Comparison of ENCODE assay signal across 7 cellular contexts in genomic region chr7:76600650-76601049, GRCh38. TPM values are rescaled to one million over a fixed set of nuclear protein-coding genes. Genes with fewer than 3 reads are reported as not detected.
DNase-seq lines count a peak whose midpoint lies in the region; ATAC-seq, FAIRE-seq and TF ChIP-seq lines count a peak whose summit lies in the region.
"Not testable (repeated sequence)": the region's sequence is repeated elsewhere in the genome, so short reads cannot be mapped to it uniquely, and the experiment has no call there.

No MANE protein-coding gene starts in this region.

- not testable (repeated sequence) for BruUV-seq in Caco-2 (replicated peaks; lab: Mats Ljungman, UMichigan); HepG2 (replicated peaks; lab: Mats Ljungman, UMichigan)

- not testable (repeated sequence) for H3F3A ChIP-seq in smooth muscle cell (ENCODE audit: low read depth)

- not testable (repeated sequence) for H3K4me2 ChIP-seq in Karpas-422 (ENCODE audit: low read depth, low read length, poor library complexity, severe bottlenecking); HepG2 (ENCODE audit: low read depth, low read length); smooth muscle cell

- not testable (repeated sequence) for TF ChIP-seq EP300 in HepG2 (IDR thresholded peaks at IDR 0.05; ENCODE audit: low read depth in 2 of 2, low read length in 2 of 2); HepG2 (CRISPR knock-in tag; IDR thresholded peaks at IDR 0.05; ENCODE audit: borderline replicate concordance)

- H3K27ac ChIP-seq in Karpas-422 (ENCODE audit: low read length) (peak overlapping the region; percentile 40; the same call in 1 of the 2 replicates), HepG2 (ENCODE audit: extremely low read length, insufficient read depth, low read length) (peak overlapping the region; percentile 40), smooth muscle cell (ENCODE audit: low read depth) (peak overlapping the region; percentile 44)
- H3K27ac ChIP-seq in endodermal cell (ENCODE audit: low read depth, low read length) = not testable (repeated sequence)

- not testable (repeated sequence) for H2AFZ ChIP-seq in Karpas-422 (ENCODE audit: low read length); HepG2 (ENCODE audit: low read length); smooth muscle cell (ENCODE audit: low read depth)

- H3K9me3 Mint-ChIP-seq in Caco-2 (ENCODE audit: unreplicated experiment); activated CD8-positive, alpha-beta T cell treated with anti-CD3 and anti-CD28 coated beads for 36 hours; activated naive CD8-positive, alpha-beta T cell (ENCODE audit: low read depth); endodermal cell: not testable (repeated sequence)

- H3K79me2 ChIP-seq in Karpas-422 (ENCODE audit: low read length) = peaks cover 20% of the 10 kb centered on the region; the same call in 1 of the 2 replicates
- not testable (repeated sequence) for H3K79me2 ChIP-seq in HepG2 (ENCODE audit: insufficient read depth, low read length); smooth muscle cell (ENCODE audit: low read depth)

- not testable (repeated sequence) for H3K9me2 ChIP-seq in Karpas-422 (replicated peaks; ENCODE audit: insufficient read depth, low read length)

- H3K27me3 ChIP-seq in Caco-2 (replicated peaks; ENCODE audit: control insufficient read depth, insufficient read depth, low read length); Karpas-422 (ENCODE audit: low read length); endodermal cell (ENCODE audit: control insufficient read depth, insufficient read depth, low read length, poor library complexity, severe bottlenecking); HepG2 (ENCODE audit: control insufficient read depth in 1 of 2, insufficient read depth in 2 of 2, low read length in 2 of 2); smooth muscle cell (ENCODE audit: low read depth): not testable (repeated sequence)

- H3K9me3 ChIP-seq in Caco-2; Karpas-422 (ENCODE audit: low read length); endodermal cell (ENCODE audit: control insufficient read depth, low read length); HepG2 (ENCODE audit: low read length); smooth muscle cell (replicated peaks; ENCODE audit: low read depth): not testable (repeated sequence)

- TF ChIP-seq CTCF in Caco-2 (IDR thresholded peaks at IDR 0.05; ENCODE audit: insufficient read depth in 1 of 2, low read depth in 1 of 2, low read length in 1 of 2, severe bottlenecking in 1 of 2, unreplicated experiment in 1 of 2); activated CD8-positive, alpha-beta T cell treated with anti-CD3 and anti-CD28 coated beads for 36 hours (IDR thresholded peaks at IDR 0.05); endodermal cell (conservative IDR thresholded peaks at IDR 0.05); HepG2 (CRISPR knock-in tag; IDR thresholded peaks at IDR 0.05); smooth muscle cell (IDR thresholded peaks at IDR 0.05; ENCODE audit: borderline replicate concordance, insufficient read depth, poor library complexity, severe bottlenecking): not testable (repeated sequence)

- intact Hi-C loops in Caco-2 (cut with micrococcal nuclease; ENCODE audit: unreplicated experiment); activated CD8-positive, alpha-beta T cell treated with anti-CD3 and anti-CD28 coated beads for 36 hours (cut with micrococcal nuclease); HepG2 (cut with micrococcal nuclease; ENCODE audit: unreplicated experiment): not testable (repeated sequence)

- not testable (repeated sequence) for H3K4me1 ChIP-seq in Caco-2; endodermal cell (ENCODE audit: control insufficient read depth, insufficient read depth, low read length); smooth muscle cell (ENCODE audit: low read depth)
- H3K4me1 ChIP-seq in Karpas-422 (ENCODE audit: low read length) (peaks cover 21% of the 10 kb centered on the region), HepG2 (ENCODE audit: insufficient read depth, low read length) (peaks cover 10% of the 10 kb centered on the region)

- ATAC-seq in activated CD8-positive, alpha-beta T cell treated with anti-CD3 and anti-CD28 coated beads for 36 hours = not testable (repeated sequence)
- peak; percentile 23; the same call in 2 of the 3 replicates for ATAC-seq in HepG2

- WGBS in endodermal cell (ENCODE audit: insufficient coverage in 1 of 2, insufficient read length in 1 of 2), 2 experiments = 83 to 99% methylated on average over 1 to 3 of the region's 3 CpGs
- 79% methylated on average over 3 of the region's 3 CpGs for WGBS in HepG2 (ENCODE audit: low lambda C conversion rate)
- over 99% methylated on average over 3 of the region's 3 CpGs for WGBS in smooth muscle cell (ENCODE audit: low lambda C conversion rate)

- H3K36me3 Mint-ChIP-seq in Caco-2 (ENCODE audit: insufficient read depth, unreplicated experiment) = peaks cover 11% of the 10 kb centered on the region
- not testable (repeated sequence) for H3K36me3 Mint-ChIP-seq in activated CD8-positive, alpha-beta T cell treated with anti-CD3 and anti-CD28 coated beads for 36 hours (ENCODE audit: low read depth); activated naive CD8-positive, alpha-beta T cell; endodermal cell (ENCODE audit: low read depth)

- H3K4me1 Mint-ChIP-seq in Caco-2 (ENCODE audit: low read depth, unreplicated experiment) = not testable (repeated sequence)
- peaks cover 37% of the 10 kb centered on the region for H3K4me1 Mint-ChIP-seq in activated CD8-positive, alpha-beta T cell treated with anti-CD3 and anti-CD28 coated beads for 36 hours (ENCODE audit: low read depth)
- peaks cover 29% of the 10 kb centered on the region for H3K4me1 Mint-ChIP-seq in activated naive CD8-positive, alpha-beta T cell (ENCODE audit: low read depth)
- H3K4me1 Mint-ChIP-seq in endodermal cell = peaks cover 11% of the 10 kb centered on the region

- not testable (repeated sequence) for TF ChIP-seq RAD21 in HepG2 (CRISPR knock-in tag; IDR thresholded peaks at IDR 0.05)

- H3K27ac Mint-ChIP-seq in Caco-2 (ENCODE audit: unreplicated experiment) (peak overlapping the region; percentile 79), endodermal cell (peak overlapping the region; percentile 50)
- H3K27ac Mint-ChIP-seq in activated CD8-positive, alpha-beta T cell treated with anti-CD3 and anti-CD28 coated beads for 36 hours = peak overlapping the region; percentile 84
- H3K27ac Mint-ChIP-seq in activated naive CD8-positive, alpha-beta T cell = peak overlapping the region; percentile 50

- CTCF ChIA-PET in Caco-2 (lab: Charles Lee); activated CD8-positive, alpha-beta T cell treated with anti-CD3 and anti-CD28 coated beads for 36 hours (lab: Charles Lee); HepG2 (lab: Yijun Ruan, JAX; ENCODE audit: low intra/inter-chr PET ratio, low total read pairs): not testable (repeated sequence)

- not testable (repeated sequence) for FAIRE-seq in HepG2 (lab: Jason Lieb, UNC)

- in situ Hi-C loops in HepG2 (cut with HindIII; ENCODE audit: extremely low pct_ligation_motif_present, low pct_unique_long_range_greater_than_20kb) = not testable (repeated sequence)

- not testable (repeated sequence) for TF ChIP-seq POLR2A in HepG2 (IDR thresholded peaks at IDR 0.05; ENCODE audit: insufficient read depth in 1 of 2, low read depth in 2 of 2, low read length in 2 of 2)

- not testable (repeated sequence) for H3K27me3 Mint-ChIP-seq in Caco-2 (ENCODE audit: insufficient read depth, unreplicated experiment); activated CD8-positive, alpha-beta T cell treated with anti-CD3 and anti-CD28 coated beads for 36 hours; activated naive CD8-positive, alpha-beta T cell; endodermal cell (ENCODE audit: insufficient read depth)

- H3K36me3 ChIP-seq in Caco-2 (ENCODE audit: control insufficient read depth, insufficient read depth, low read length); Karpas-422 (ENCODE audit: insufficient read depth, low read length); endodermal cell (ENCODE audit: control insufficient read depth, insufficient read depth, low read length); HepG2 (replicated peaks in 1 of 2; ENCODE audit: control insufficient read depth in 1 of 2, insufficient read depth in 2 of 2, low read length in 2 of 2); smooth muscle cell (ENCODE audit: low read depth): not testable (repeated sequence)

- H4K20me1 ChIP-seq in Karpas-422 (ENCODE audit: insufficient read depth, low read depth, low read length); HepG2 (ENCODE audit: insufficient read depth, low read length); smooth muscle cell (ENCODE audit: low read depth): not testable (repeated sequence)

- not testable (repeated sequence) for DNase-seq in Caco-2; Karpas-422; activated CD8-positive, alpha-beta T cell treated with anti-CD3 and anti-CD28 coated beads for 36 hours; endodermal cell; HepG2 (ENCODE audit: low spot score); smooth muscle cell (lab: John Stamatoyannopoulos, UW; ENCODE audit: unreplicated experiment)

- POLR2A ChIA-PET in Caco-2 (lab: Charles Lee); activated CD8-positive, alpha-beta T cell treated with anti-CD3 and anti-CD28 coated beads for 36 hours (lab: Charles Lee); HepG2 (lab: Yijun Ruan, JAX): not testable (repeated sequence)

- not testable (repeated sequence) for H3K4me3 Mint-ChIP-seq in Caco-2 (ENCODE audit: unreplicated experiment); activated CD8-positive, alpha-beta T cell treated with anti-CD3 and anti-CD28 coated beads for 36 hours; activated naive CD8-positive, alpha-beta T cell; endodermal cell

- not testable (repeated sequence) for H3K4me3 ChIP-seq in Caco-2 (ENCODE audit: low read depth, low read length); Karpas-422 (ENCODE audit: low read length); endodermal cell (ENCODE audit: low read length); HepG2 (replicated peaks in 1 of 3; ENCODE audit: insufficient read depth in 1 of 3, low read depth in 2 of 3, low read length in 3 of 3); smooth muscle cell

- not testable (repeated sequence) for H3K9ac ChIP-seq in Karpas-422 (ENCODE audit: low read length); endodermal cell (ENCODE audit: extremely low read depth, low read length, poor library complexity, severe bottlenecking); HepG2 (ENCODE audit: insufficient read depth, low read depth, low read length); smooth muscle cell (ENCODE audit: low read depth)

RNA-seq across cellular contexts. Expression of gene POMZP3, which starts 26.4 kb away (rescaled TPM):
- total RNA-seq in Caco-2 (2022) (16.5 and 23.8 TPM in 2 replicates), endodermal cell (10 to 100 TPM in 1 of 2 donors, 1 to 10 TPM in 1; 8.2 to 13.3 TPM), HepG2 (2016; rRNA removed; fragmentation: Illumina TruSeq; extraction: Trizol) (2.2 and 3.5 TPM in 2 replicates), smooth muscle cell (0.45 TPM in 1 of 2 replicates, not detected in the other)
- 1.4 and 3.0 TPM in 2 replicates for total RNA-seq in Karpas-422 (2014; rRNA removed; shearing (Covaris generic); ENCODE audit: low replicate concordance)
- 10 to 100 TPM; 14.3 to 16.3 TPM for total RNA-seq in activated CD8-positive, alpha-beta T cell treated with anti-CD3 and anti-CD28 coated beads for 36 hours
- polyA plus RNA-seq in endodermal cell (2013, experiment 1 of 2) = 12.5 TPM
- 12.5 TPM for polyA plus RNA-seq in endodermal cell (2013, experiment 2 of 2)
- total RNA-seq in HepG2 (2016; cell fraction: cytosol; rRNA removed; fragmentation: Illumina TruSeq; extraction: Trizol; ENCODE audit: low read depth) = 4.3 and 5.0 TPM in 2 replicates
- total RNA-seq in HepG2 (2016; cell fraction: insoluble cytoplasmic fraction; rRNA removed; fragmentation: Illumina TruSeq; extraction: Trizol) = 2.6 and 3.8 TPM in 2 replicates
- 4.0 and 6.2 TPM in 2 replicates for total RNA-seq in HepG2 (2016; cell fraction: membrane; rRNA removed; fragmentation: Illumina TruSeq; extraction: Trizol)
- total RNA-seq in HepG2 (2016; cell fraction: nucleus; rRNA removed; fragmentation: Illumina TruSeq; extraction: Trizol) = 3.3 and 4.1 TPM in 2 replicates
- polyA plus RNA-seq in HepG2 (2011; rRNA removed) (1.5 and 1.9 TPM in 2 replicates), smooth muscle cell (7.3 and 7.4 TPM in 2 replicates)
- 0.81 and 1.2 TPM in 2 replicates for polyA plus RNA-seq in HepG2 (2011; cell fraction: cytosol; rRNA removed)
- polyA plus RNA-seq in HepG2 (2011; cell fraction: nucleus; rRNA removed) = 2.5 and 3.4 TPM in 2 replicates
- 2.3 and 2.4 TPM in 2 replicates for polyA plus RNA-seq in HepG2 (2012)
- polyA plus RNA-seq in HepG2 (2016; cell fraction: cytosol; fragmentation: Illumina TruSeq; extraction: Trizol; ENCODE audit: low read depth) = 8.2 and 8.8 TPM in 2 replicates
- polyA plus RNA-seq in HepG2 (2016; cell fraction: insoluble cytoplasmic fraction; fragmentation: Illumina TruSeq; extraction: Trizol; ENCODE audit: low read depth) = 4.9 and 5.2 TPM in 2 replicates
- polyA plus RNA-seq in HepG2 (2016; cell fraction: membrane; fragmentation: Illumina TruSeq; extraction: Trizol; ENCODE audit: low read depth) = 10.1 and 10.4 TPM in 2 replicates
- 6.4 and 6.9 TPM in 2 replicates for polyA plus RNA-seq in HepG2 (2016; cell fraction: nucleus; fragmentation: Illumina TruSeq; extraction: Trizol; ENCODE audit: insufficient read depth, low read depth)
- 5.7 and 15.4 TPM in 2 replicates for polyA minus RNA-seq in HepG2 (2011; rRNA and poly(A)+ RNA removed; ENCODE audit: low replicate concordance)
- 1.6 and 2.2 TPM in 2 replicates for polyA minus RNA-seq in HepG2 (2011; cell fraction: cytosol; rRNA and poly(A)+ RNA removed)
- 5.8 and 6.7 TPM in 2 replicates for polyA minus RNA-seq in HepG2 (2011; cell fraction: nucleus; rRNA and poly(A)+ RNA removed)

RNA-seq across cellular contexts. Expression of gene SPDYE16, which starts 57.6 kb away (rescaled TPM):
- total RNA-seq in Caco-2 (2022) (0.34 and 0.44 TPM in 2 replicates), endodermal cell (under 1 TPM in 1 of 2 donors, not detected in 1; 0.37 TPM), HepG2 (2016; rRNA removed; fragmentation: Illumina TruSeq; extraction: Trizol) (0.08 and 0.11 TPM in 2 replicates), smooth muscle cell (not detected in 2 replicates)
- total RNA-seq in Karpas-422 (2014; rRNA removed; shearing (Covaris generic); ENCODE audit: low replicate concordance) = not detected in 2 replicates
- total RNA-seq in activated CD8-positive, alpha-beta T cell treated with anti-CD3 and anti-CD28 coated beads for 36 hours = under 1 TPM; 0.20 to 0.23 TPM
- not detected for polyA plus RNA-seq in endodermal cell (2013, experiment 1 of 2)
- not detected for polyA plus RNA-seq in endodermal cell (2013, experiment 2 of 2)
- total RNA-seq in HepG2 (2016; cell fraction: cytosol; rRNA removed; fragmentation: Illumina TruSeq; extraction: Trizol; ENCODE audit: low read depth) = not detected in 2 replicates
- not detected in 2 replicates for total RNA-seq in HepG2 (2016; cell fraction: insoluble cytoplasmic fraction; rRNA removed; fragmentation: Illumina TruSeq; extraction: Trizol)
- not detected in 2 replicates for total RNA-seq in HepG2 (2016; cell fraction: membrane; rRNA removed; fragmentation: Illumina TruSeq; extraction: Trizol)
- total RNA-seq in HepG2 (2016; cell fraction: nucleus; rRNA removed; fragmentation: Illumina TruSeq; extraction: Trizol) = not detected in 2 replicates
- polyA plus RNA-seq in HepG2 (2011; rRNA removed) (0.13 TPM in 1 of 2 replicates, not detected in the other), smooth muscle cell (0.71 TPM in 1 of 2 replicates, not detected in the other)
- not detected in 2 replicates for polyA plus RNA-seq in HepG2 (2011; cell fraction: cytosol; rRNA removed)
- not detected in 2 replicates for polyA plus RNA-seq in HepG2 (2011; cell fraction: nucleus; rRNA removed)
- polyA plus RNA-seq in HepG2 (2012) = 0.15 TPM in 2 replicates
- not detected in 2 replicates for polyA plus RNA-seq in HepG2 (2016; cell fraction: cytosol; fragmentation: Illumina TruSeq; extraction: Trizol; ENCODE audit: low read depth)
- not detected in 2 replicates for polyA plus RNA-seq in HepG2 (2016; cell fraction: insoluble cytoplasmic fraction; fragmentation: Illumina TruSeq; extraction: Trizol; ENCODE audit: low read depth)
- not detected in 2 replicates for polyA plus RNA-seq in HepG2 (2016; cell fraction: membrane; fragmentation: Illumina TruSeq; extraction: Trizol; ENCODE audit: low read depth)
- 0.25 TPM in 1 of 2 replicates, not detected in the other for polyA plus RNA-seq in HepG2 (2016; cell fraction: nucleus; fragmentation: Illumina TruSeq; extraction: Trizol; ENCODE audit: insufficient read depth, low read depth)
- polyA minus RNA-seq in HepG2 (2011; rRNA and poly(A)+ RNA removed; ENCODE audit: low replicate concordance) = not detected in 2 replicates
- not detected in 2 replicates for polyA minus RNA-seq in HepG2 (2011; cell fraction: cytosol; rRNA and poly(A)+ RNA removed)
- polyA minus RNA-seq in HepG2 (2011; cell fraction: nucleus; rRNA and poly(A)+ RNA removed) = 0.13 TPM in 1 of 2 replicates, not detected in the other
